In the genomic region with DNA sequence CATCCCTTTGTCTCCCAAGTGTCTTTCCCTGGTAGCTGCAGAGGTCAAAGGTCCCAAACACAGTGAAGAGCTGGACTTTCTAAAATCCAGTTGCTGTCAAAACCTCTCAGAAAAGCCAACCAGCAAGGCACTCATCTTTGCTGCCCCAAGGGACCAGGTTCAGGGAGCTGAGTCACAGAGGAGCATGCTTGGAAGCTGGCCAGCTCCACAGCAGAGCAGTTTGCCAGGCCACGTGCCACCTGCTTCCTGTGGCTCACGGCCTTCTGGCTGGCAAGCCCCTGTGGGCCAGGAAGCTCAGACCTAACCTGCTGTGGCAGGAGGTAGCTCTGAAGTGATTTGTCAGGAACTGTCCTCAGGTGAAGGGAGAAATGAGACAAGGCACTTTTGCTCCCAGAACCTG, we compare ENCODE assay signal across 8 cellular contexts. TPM values are rescaled to one million over a fixed set of nuclear protein-coding genes. Genes with fewer than 3 reads are reported as not detected.
DNase-seq lines count a peak whose midpoint lies in the region; ATAC-seq and TF ChIP-seq lines count a peak whose summit lies in the region.

No MANE protein-coding gene starts in this region.

- H3K4me3 ChIP-seq in GM12865 (ENCODE audit: low read depth, low read length) (peak overlapping the region; percentile 42), epithelial cell of proximal tubule (ENCODE audit: low read depth, low read length) (no peak overlapping the region)

- DNase-seq in GM12865 (ENCODE audit: low read depth): peak; percentile 91
- peak; percentile 98 for DNase-seq in NCI-H2171 (lab: John Stamatoyannopoulos, UW)
- peak; percentile 45 for DNase-seq in activated T-cell treated with anti-CD3 and anti-CD28 coated beads for 24 hours (ENCODE audit: low read depth)
- DNase-seq in epithelial cell of proximal tubule (ENCODE audit: low read depth): peak; percentile 78
- DNase-seq in posterior vena cava (ENCODE audit: low spot score): peak; percentile 83
- no peak for DNase-seq in GM10248 (ENCODE audit: extremely low spot score)
- no peak for DNase-seq in OCI-M1 (lab: John Stamatoyannopoulos, UW)

- POLR2A ChIA-PET in GM10248 (lab: Yijun Ruan, JAX): interaction anchor here (1.1 kb wide), 1 partner anchor 285 kb away, joined by 3 read pairs; no protein-coding TSS in a partner anchor

- intact Hi-C loops in posterior vena cava (cut with DNase I): loop anchor here (10.0 kb wide), 2 partner anchors 169 to 529 kb away; partner anchors contain the start of genes ALKBH2 (in 2 of the 2), UNG (in 2 of the 2) and CORO1C (in 1 of the 2)

- no peak for ATAC-seq in GM18502 (IDR thresholded peaks at IDR 0.05; ENCODE audit: poor library complexity, unreplicated experiment)

- TF ChIP-seq CTCF in GM12865 (IDR thresholded peaks at IDR 0.05; ENCODE audit: insufficient read depth, low read depth, low read length, missing control alignments) (no peak), epithelial cell of proximal tubule (conservative IDR thresholded peaks at IDR 0.05; ENCODE audit: low read depth, low read length) (no peak), GM10248 (IDR thresholded peaks at IDR 0.05; ENCODE audit: control extremely low read depth, extremely low read depth, low read depth, missing control alignments) (no peak)

- CTCF ChIA-PET in GM10248 (lab: Yijun Ruan, JAX): interaction anchor here (1.3 to 22.9 kb wide), 5 partner anchors 10 to 238 kb away, joined by 3 to 543 read pairs (median 14); partner anchors contain the start of gene SELPLG

RNA-seq across cellular contexts. Expression of gene ISCU, which starts 3.6 kb away (rescaled TPM):
- 87.5 and 128 TPM in 2 replicates for total RNA-seq in epithelial cell of proximal tubule
- total RNA-seq in posterior vena cava: 100 to 1,000 TPM; 113 to 119 TPM

RNA-seq across cellular contexts. Expression of gene SART3, which starts 5.0 kb away (rescaled TPM):
- total RNA-seq in epithelial cell of proximal tubule (43.4 and 68.0 TPM in 2 replicates), posterior vena cava (10 to 100 TPM; 27.4 to 28.9 TPM)

RNA-seq across cellular contexts. Expression of gene TMEM119, which starts 31.9 kb away (rescaled TPM):
- total RNA-seq in epithelial cell of proximal tubule (0.06 TPM in 1 of 2 replicates, not detected in the other), posterior vena cava (10 to 100 TPM; 12.7 to 72.5 TPM)

RNA-seq across cellular contexts. Expression of gene FICD, which starts 50.9 kb away (rescaled TPM):
- total RNA-seq in epithelial cell of proximal tubule: 3.2 and 3.3 TPM in 2 replicates
- 10 to 100 TPM in 1 of 2 donors, 1 to 10 TPM in 1; 10.0 to 11.3 TPM for total RNA-seq in posterior vena cava

Comparison
In these comparisons a context has a peak if more than half of its experiments do, and no peak if none do; other contexts are left out.
1. DNase-seq: peak in GM12865 (single experiment), NCI-H2171 (single experiment), activated T-cell treated with anti-CD3 and anti-CD28 coated beads for 24 hours (single experiment), epithelial cell of proximal tubule (single experiment) and posterior vena cava (single experiment); none in GM10248 (single experiment) and OCI-M1 (single experiment).
2. RNA of gene TMEM119, which starts 31.9 kb away (total RNA-seq): 12.7 to 72.5 TPM in posterior vena cava; 0.06 TPM in epithelial cell of proximal tubule; every median in the first group is over 10 times any median in the second.